In the genomic region with DNA sequence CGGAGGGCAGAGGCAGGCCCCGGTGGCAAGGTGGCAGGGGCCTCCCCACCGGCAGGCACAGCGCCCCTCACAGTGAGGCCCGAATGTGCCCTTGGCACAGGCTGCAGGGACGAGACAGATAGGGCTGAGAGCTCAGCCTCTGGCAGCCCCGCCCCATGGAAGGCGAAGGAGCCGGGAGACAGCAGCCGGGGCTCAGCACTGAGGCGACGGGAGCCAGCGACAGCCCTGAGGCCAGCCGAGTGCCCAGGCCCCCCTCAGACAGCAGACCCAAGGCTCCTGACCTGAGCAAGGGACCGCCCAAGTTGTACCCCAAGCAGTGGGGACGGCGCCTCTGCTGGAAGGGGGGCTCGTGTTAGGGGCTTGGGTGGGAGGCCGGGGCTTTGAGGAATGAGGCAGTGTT, we compare ENCODE assay signal across 24 cellular contexts. TPM values are rescaled to one million over a fixed set of nuclear protein-coding genes. Genes with fewer than 3 reads are reported as not detected.
A peak's percentile ranks its signal among the peaks of the same experiment; 100 is the strongest.
DNase-seq lines count a peak whose midpoint lies in the region; ATAC-seq, FAIRE-seq and TF ChIP-seq lines count a peak whose summit lies in the region.
"Had no signal": no experiment of that assay in that cellular context is flagged by ENCODE, and none has a peak within 500 bp of the region (broad histone marks: within the 10 kb centered on the region; RNA-seq: fewer than 3 reads in every experiment).

No MANE protein-coding gene starts in this region.

- H4K20me1 ChIP-seq in BLaER1 treated with 17β-estradiol and CSF1 and Interleukin-3, amounts not matched to agents 10 nM and 100 nM: peaks cover 0 to 100% (median 90%) of the 10 kb centered on the region in 11 experiments; a peak in 18 of 22 replicates
- H4K20me1 ChIP-seq in K562 (replicated peaks; ENCODE audit: control insufficient read depth, insufficient read depth, low read length): peaks cover 10% of the 10 kb centered on the region; the same call in 1 of the 2 replicates

- H3K27me3 ChIP-seq in BLaER1 treated with 17β-estradiol and CSF1 and Interleukin-3, amounts not matched to agents 10 nM and 100 nM: no peaks in the 10 kb centered on the region
- H3K27me3 ChIP-seq in K562 (ENCODE audit: control insufficient read depth in 2 of 2, insufficient read depth in 2 of 2, low read length in 2 of 2) (peaks cover 13 to 58% of the 10 kb centered on the region in 2 experiments; a peak in 3 of 5 replicates), neuronal stem cell (ENCODE audit: control insufficient read depth in 3 of 3, insufficient read depth in 3 of 3, low read depth in 1 of 3, low read length in 3 of 3) (no peaks in the 10 kb centered on the region)
- H3K27me3 ChIP-seq: BE2C had no signal

- H2AK5ac ChIP-seq in neuronal stem cell (ENCODE audit: low read depth, low read length): no peak overlapping the region

- no peaks in the 10 kb centered on the region for H3K79me2 ChIP-seq in K562 (ENCODE audit: control insufficient read depth, insufficient read depth, low read length)

- H3K14ac ChIP-seq in neuronal stem cell (ENCODE audit: low read length): no peak overlapping the region

- H3K9me1 ChIP-seq in K562 (ENCODE audit: control insufficient read depth, insufficient read depth, low read length): no peaks in the 10 kb centered on the region

- peak overlapping the region; percentile 80 for H3K23ac ChIP-seq in neuronal stem cell (ENCODE audit: low read depth, low read length, poor library complexity)

- WGBS in K562 (ENCODE audit: insufficient coverage, low coverage, missing lambda C conversion rate): under 1% methylated on average over 17 of the region's 19 CpGs
- no CpG with 5 or more reads among the region's 19 CpGs for WGBS in neuronal stem cell (ENCODE audit: extremely low coverage in 2 of 2, insufficient read length in 2 of 2, insufficient replicate concordance in 1 of 2), 2 donors

- no peak for TF ChIP-seq CTCF in K562 (IDR thresholded peaks at IDR 0.05 in 2 of 3, conservative IDR thresholded peaks at IDR 0.05 in 1 of 3; ENCODE audit: insufficient read depth in 2 of 3, low read depth in 1 of 3, low read length in 3 of 3)

- peaks cover 0 to 34% (median 0%) of the 10 kb centered on the region in 11 experiments; a peak in 4 of 22 replicates for H3K36me3 ChIP-seq in BLaER1 treated with 17β-estradiol and CSF1 and Interleukin-3, amounts not matched to agents 10 nM and 100 nM
- H3K36me3 ChIP-seq in K562 (ENCODE audit: control insufficient read depth, insufficient read depth, low read length): no peaks in the 10 kb centered on the region
- H3K36me3 ChIP-seq in neuronal stem cell (replicated peaks in 1 of 2; ENCODE audit: control insufficient read depth in 2 of 2, insufficient read depth in 2 of 2, low read length in 2 of 2): no peaks in the 10 kb centered on the region
- H3K36me3 ChIP-seq: BE2C, HAP-1 had no signal

- no TSS peak for BruUV-seq in K562 (replicated peaks; lab: Mats Ljungman, UMichigan)

- no peak for TF ChIP-seq RAD21 in K562 (CRISPR knock-in tag; conservative IDR thresholded peaks at IDR 0.05 in 1 of 2, IDR thresholded peaks at IDR 0.05 in 1 of 2)

- no peak overlapping the region for H3K27ac ChIP-seq in BLaER1 treated with 17β-estradiol and CSF1 and Interleukin-3, amounts not matched to agents 10 nM and 100 nM
- no peak overlapping the region for H3K27ac ChIP-seq in K562 (ENCODE audit: extremely low read depth, low read depth, low read length)
- no peak overlapping the region for H3K27ac ChIP-seq in neuronal stem cell (replicated peaks; ENCODE audit: low read length)
- H3K27ac ChIP-seq: A549, C4-2B had no signal

- peaks cover 8% of the 10 kb centered on the region for H3K79me1 ChIP-seq in neuronal stem cell (ENCODE audit: low read depth, low read length)

- POLR2A ChIA-PET in K562 (lab: Yijun Ruan, JAX): no interaction called here

- peak overlapping the region in 2 of 11 experiments; percentile 29 to 48; a peak in 1 of 22 replicates for H3K9ac ChIP-seq in BLaER1 treated with 17β-estradiol and CSF1 and Interleukin-3, amounts not matched to agents 10 nM and 100 nM
- no peak overlapping the region for H3K9ac ChIP-seq in K562 (ENCODE audit: insufficient read depth in 1 of 2, low read depth in 2 of 2, low read length in 2 of 2)
- H3K9ac ChIP-seq in neuronal stem cell (ENCODE audit: low read depth, low read length, poor library complexity): no peak overlapping the region

- no peak overlapping the region for H2BK15ac ChIP-seq in neuronal stem cell (ENCODE audit: low read length)

- DNase-seq in DMS53 (lab: John Stamatoyannopoulos, UW) (peak; percentile 40), DMS53 treated with DMSO at 0.1 percent for 48 hours (lab: John Stamatoyannopoulos, UW; ENCODE audit: unreplicated experiment) (no peak), K562 (ENCODE audit: extremely low read depth in 1 of 4, low spot score in 3 of 4) (no peak), neuronal stem cell (ENCODE audit: low spot score) (no peak)
- DNase-seq in effector CD4-positive, alpha-beta T cell: no peak
- DNase-seq: 8988T; ACHN; AML-193; BE2C; CD4-positive, CD25-positive, alpha-beta regulatory T cell; CD8-positive, alpha-beta T cell; DMS153; DMS79 treated with DMSO at 0.1 percent for 48 hours; GF-D8 had no signal

- intact Hi-C loops in K562 (cut with micrococcal nuclease): no loop called here

- H2BK5ac ChIP-seq in neuronal stem cell (ENCODE audit: low read length): no peak overlapping the region

- no peak overlapping the region for H2BK12ac ChIP-seq in neuronal stem cell (ENCODE audit: low read length)

- H4K8ac ChIP-seq in neuronal stem cell (ENCODE audit: low read depth, low read length): no peak overlapping the region

- no peak overlapping the region for H3K18ac ChIP-seq in neuronal stem cell (ENCODE audit: low read length)

- no peak overlapping the region for H3K4ac ChIP-seq in neuronal stem cell (ENCODE audit: low read length)

- no peak for TF ChIP-seq POLR2A in K562 (conservative IDR thresholded peaks at IDR 0.05)

- peaks cover 33 to 87% (median 67%) of the 10 kb centered on the region in 10 experiments for H3K4me1 ChIP-seq in BLaER1 treated with 17β-estradiol and CSF1 and Interleukin-3, amounts not matched to agents 10 nM and 100 nM
- H3K4me1 ChIP-seq in K562 (replicated peaks in 1 of 2; ENCODE audit: control insufficient read depth in 2 of 2, insufficient read depth in 2 of 2, low read length in 2 of 2) (peaks cover 0 to 65% of the 10 kb centered on the region in 2 experiments; a peak in 1 of 5 replicates), neuronal stem cell (ENCODE audit: control insufficient read depth in 2 of 2, insufficient read depth in 1 of 2, low read depth in 1 of 2, low read length in 2 of 2) (peaks cover 0 to 3% of the 10 kb centered on the region in 2 donors)
- H3K4me1 ChIP-seq: A549, BE2C, HAP-1 had no signal

- no peak for TF ChIP-seq EP300 in K562 (IDR thresholded peaks at IDR 0.05; ENCODE audit: low read length)

- FAIRE-seq in K562 (lab: Jason Lieb, UNC): no peak
- FAIRE-seq: A549, D721Med, GM12891, GM18507, H54 had no signal

- no peak overlapping the region for H4K91ac ChIP-seq in neuronal stem cell (ENCODE audit: low read depth, low read length, poor library complexity)

- H2AFZ ChIP-seq in K562 (ENCODE audit: low read depth, low read length): no peak overlapping the region
- no peak overlapping the region for H2AFZ ChIP-seq in neuronal stem cell (ENCODE audit: low read length)
- H2AFZ ChIP-seq: GM23338 had no signal

- H3K9me3 ChIP-seq in BLaER1 treated with 17β-estradiol and CSF1 and Interleukin-3, amounts not matched to agents 10 nM and 100 nM (replicated peaks in 1 of 11): no peaks in the 10 kb centered on the region
- H3K9me3 ChIP-seq in K562 (replicated peaks; ENCODE audit: control insufficient read depth, insufficient read depth, low read depth, low read length) (no peaks in the 10 kb centered on the region), neuronal stem cell (replicated peaks in 1 of 2; ENCODE audit: control insufficient read depth in 2 of 2, insufficient read depth in 1 of 2, low read depth in 1 of 2, low read length in 2 of 2) (no peaks in the 10 kb centered on the region)
- H3K9me3 ChIP-seq: A549, BE2C, HAP-1 had no signal

- H2BK120ac ChIP-seq in neuronal stem cell (ENCODE audit: low read depth, low read length): no peak overlapping the region

- peak; percentile 19; the same call in 2 of the 3 replicates for ATAC-seq in K562
- ATAC-seq in SK-N-SH treated with all-trans-retinoic acid at 6 μM for 48 hours: no peak
- ATAC-seq: A549; CD8-positive, alpha-beta T cell; GM23338 had no signal

- H3K4me2 ChIP-seq in BLaER1 treated with 17β-estradiol and CSF1 and Interleukin-3, amounts not matched to agents 10 nM and 100 nM: peak overlapping the region in 9 of 11 experiments; percentile 43 to 86 (median 66); a peak in 14 of 22 replicates
- H3K4me2 ChIP-seq in K562 (ENCODE audit: insufficient read depth, low read length): no peak overlapping the region
- no peak overlapping the region for H3K4me2 ChIP-seq in neuronal stem cell (ENCODE audit: insufficient read depth, low read length, poor library complexity, severe bottlenecking)
- H3K4me2 ChIP-seq: A549, GM23338 had no signal

- H3K4me3 ChIP-seq in BLaER1 treated with 17β-estradiol and CSF1 and Interleukin-3, amounts not matched to agents 10 nM and 100 nM: no peak overlapping the region
- H3K4me3 ChIP-seq in K562: no peak overlapping the region
- no peak overlapping the region for H3K4me3 ChIP-seq in neuronal stem cell (ENCODE audit: low read length in 2 of 2)
- H3K4me3 ChIP-seq: A549, GM23338, HAP-1 had no signal

- in situ Hi-C loops in K562 (cut with MboI): no loop called here

- CTCF ChIA-PET in K562 (lab: Yijun Ruan, JAX; ENCODE audit: low intra/inter-chr PET ratio): no interaction called here

TF ChIP-seq in SK-N-SH treated with all-trans-retinoic acid at 6 μM for 48 hours, 23 proteins besides CTCF, POLR2A, EP300 and RAD21:
- TF ChIP-seq ESRRG (CRISPR knock-in tag; IDR thresholded peaks at IDR 0.05) (no peak), ZFP30 (CRISPR knock-in tag; IDR thresholded peaks at IDR 0.05) (no peak)
TF ChIP-seq in SK-N-SH treated with all-trans-retinoic acid at 6 μM for 48 hours: peak in this region for 0.

RNA-seq across cellular contexts. Expression of a gene that starts 43.1 kb away (rescaled TPM):
- total RNA-seq in K562 (2011; cell fraction: chromatin; rRNA removed; ENCODE audit: low replicate concordance): 1.6 and 7.5 TPM in 2 replicates
- 3.9 and 5.7 TPM in 2 replicates for total RNA-seq in K562 (2011; cell fraction: nucleolus; rRNA removed)
- total RNA-seq in K562 (2011; cell fraction: nucleoplasm; rRNA removed): 2.1 and 3.2 TPM in 2 replicates
- total RNA-seq in K562 (2014; rRNA removed): 0.45 and 0.94 TPM in 2 replicates
- 0.06 and 0.15 TPM in 2 replicates for total RNA-seq in K562 (2014; rRNA removed; fragmentation: Illumina TruSeq; extraction: Trizol)
- total RNA-seq in K562 (2015; rRNA removed; fragmentation: Illumina TruSeq; extraction: Trizol): 0.11 and 0.25 TPM in 2 replicates
- 0.98 and 1.2 TPM in 2 replicates for total RNA-seq in K562 (2021)
- polyA plus RNA-seq in K562 (2011; rRNA removed): 0.78 and 0.93 TPM in 2 replicates
- 0.49 and 1.9 TPM in 2 replicates for polyA plus RNA-seq in K562 (2011; cell fraction: cytosol; rRNA removed)
- 2.9 and 7.4 TPM in 2 replicates for polyA plus RNA-seq in K562 (2011; cell fraction: nucleus; rRNA removed)
- 0.49 and 2.9 TPM in 2 replicates for polyA plus RNA-seq in K562 (2012)
- 0.49 and 0.66 TPM in 2 replicates for polyA plus RNA-seq in K562 (2014; fragmentation: Illumina TruSeq; extraction: Trizol)
- polyA plus RNA-seq in K562 (2014; fragmentation: Nextera tagmentation; extraction: Ambion mirVana): not detected
- 0.78 and 1.2 TPM in 2 replicates for polyA plus RNA-seq in K562 (2014; rRNA removed)
- polyA minus RNA-seq in K562 (2011; rRNA and poly(A)+ RNA removed): 1.3 and 3.0 TPM in 2 replicates
- polyA minus RNA-seq in K562 (2011; cell fraction: cytosol; rRNA and poly(A)+ RNA removed): 0.91 and 1.5 TPM in 2 replicates
- 2.4 and 4.6 TPM in 2 replicates for polyA minus RNA-seq in K562 (2011; cell fraction: nucleus; rRNA and poly(A)+ RNA removed)
- polyA plus RNA-seq in neuronal stem cell (2013, experiment 1 of 2): 1.5 TPM
- polyA plus RNA-seq in neuronal stem cell (2013, experiment 2 of 2): 1.4 TPM
- total RNA-seq: CD4-positive, CD25-positive, alpha-beta regulatory T cell; CD8-positive, alpha-beta T cell had no signal
- polyA plus RNA-seq: CD4-positive, CD25-positive, alpha-beta regulatory T cell had no signal

Comparison
In these comparisons a context has a peak if more than half of its experiments do, and no peak if none do; other contexts are left out.
1. H3K4me2 ChIP-seq: peak in BLaER1 treated with 17β-estradiol and CSF1 and Interleukin-3, amounts not matched to agents 10 nM and 100 nM (9 of 11); none in K562 (single experiment) and neuronal stem cell (single experiment).